Comparison of ENCODE assay signal across 8 cellular contexts in the genomic region with DNA sequence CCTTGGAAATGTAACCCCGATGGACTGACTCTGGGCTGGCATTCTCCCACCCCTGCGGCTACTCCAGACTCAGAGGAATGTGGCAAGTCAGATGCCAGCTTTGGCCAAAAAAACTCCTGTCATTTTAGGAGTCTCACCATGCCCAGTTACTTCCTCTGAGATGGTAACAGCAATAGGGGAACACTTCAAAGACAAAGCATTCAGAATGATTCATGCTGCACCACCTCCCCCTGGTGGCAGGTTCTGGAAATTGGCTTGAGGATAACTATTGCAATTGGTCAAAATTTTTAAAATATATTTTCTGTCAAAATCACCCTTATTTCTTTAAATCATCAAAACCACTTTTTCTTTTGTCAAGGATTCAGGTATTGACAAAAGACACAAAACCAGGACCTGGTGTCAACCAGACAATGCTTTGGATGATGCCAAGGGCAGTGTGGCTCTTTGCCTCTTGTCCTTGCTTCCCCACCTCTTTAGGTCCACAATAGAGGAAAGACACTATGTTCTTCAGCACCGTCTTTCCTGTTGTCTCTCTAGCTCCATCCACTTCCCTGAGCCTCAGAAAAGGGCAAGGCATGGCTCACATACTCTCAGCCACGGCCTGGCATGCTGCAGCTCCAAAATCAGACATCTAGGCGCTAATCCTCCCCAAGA. TPM values are rescaled to one million over a fixed set of nuclear protein-coding genes. Genes with fewer than 3 reads are reported as not detected.
DNase-seq lines count a peak whose midpoint lies in the region; ATAC-seq and TF ChIP-seq lines count a peak whose summit lies in the region.

No MANE protein-coding gene starts in this region.

- no peaks in the 10 kb centered on the region for H3K27me3 ChIP-seq in MG63
- no peaks in the 10 kb centered on the region for H3K27me3 ChIP-seq in RWPE2 (ENCODE audit: insufficient read depth, poor library complexity, severe bottlenecking)
- no peaks in the 10 kb centered on the region for H3K27me3 ChIP-seq in tibial nerve

- intact Hi-C loops in activated T-helper 2 cell treated with anti-CD3 and anti-CD28 coated beads, Interferon-gamma antibody, Interleukin-2, Interleukin-4, amounts not matched to agents 10 μg/mL and 5 μg/mL and 100 μg/mL, durations not matched to agents 14 hours and 24 hours and 36 hours (cut with micrococcal nuclease) = loop anchor here (1.0 to 2.0 kb wide), 3 partner anchors 79 to 122 kb away; a partner anchor contains a TSS

- WGBS in tibial nerve, 2 donors = 63 to 76% methylated on average over 5 of the region's 5 CpGs

- no peak overlapping the region for H3K27ac ChIP-seq in RWPE2 (ENCODE audit: poor library complexity, severe bottlenecking)
- H3K27ac ChIP-seq in tibial nerve = no peak overlapping the region

- ATAC-seq in RWPE2 (ENCODE audit: low read depth) (0 out of 3 replicates have a peak, but pooled peaks have one; percentile 62), omental fat pad (ENCODE audit: low FRiP score) (peak; percentile 78), GM21786 (IDR thresholded peaks at IDR 0.05; ENCODE audit: unreplicated experiment) (no peak)

- no peak for TF ChIP-seq EP300 in tibial nerve (IDR thresholded peaks at IDR 0.05)

- H3K9me3 ChIP-seq in MG63 (no peaks in the 10 kb centered on the region), RWPE2 (ENCODE audit: severe bottlenecking) (no peaks in the 10 kb centered on the region), tibial nerve (no peaks in the 10 kb centered on the region)

- H3K36me3 ChIP-seq in MG63 (peaks cover 42% of the 10 kb centered on the region), RWPE2 (ENCODE audit: low read depth) (peaks cover 52% of the 10 kb centered on the region), tibial nerve (peaks cover 3 to 68% (median 4%) of the 10 kb centered on the region in 3 donors)

- H3K4me3 ChIP-seq in MG63 (no peak overlapping the region), RWPE2 (ENCODE audit: severe bottlenecking) (no peak overlapping the region), fibroblast of villous mesenchyme (ENCODE audit: low read depth, low read length) (no peak overlapping the region), tibial nerve (no peak overlapping the region)

- DNase-seq in Daoy (ENCODE audit: low read depth) (peak; percentile 66), MG63 (peak; percentile 50), RWPE2 (ENCODE audit: low spot score) (no peak), fibroblast of villous mesenchyme (ENCODE audit: low read depth) (peak; percentile 72), omental fat pad (ENCODE audit: low spot score) (peak; percentile 87), tibial nerve (ENCODE audit: low spot score in 2 of 2) (peak; percentile 72 to 91)
- peak; percentile 56 for DNase-seq in activated T-helper 2 cell treated with anti-CD3 and anti-CD28 coated beads, Interferon-gamma antibody, Interleukin-2, Interleukin-4, amounts not matched to agents 10 μg/mL and 5 μg/mL and 100 μg/mL, durations not matched to agents 14 hours and 24 hours and 36 hours (ENCODE audit: low spot score)

- no peaks in the 10 kb centered on the region for H3K27me3 Mint-ChIP-seq in activated T-helper 2 cell treated with anti-CD3 and anti-CD28 coated beads, Interferon-gamma antibody, Interleukin-2, Interleukin-4, amounts not matched to agents 10 μg/mL and 5 μg/mL and 100 μg/mL, durations not matched to agents 14 hours and 24 hours and 36 hours (ENCODE audit: low read depth)

- H3K36me3 Mint-ChIP-seq in activated T-helper 2 cell treated with anti-CD3 and anti-CD28 coated beads, Interferon-gamma antibody, Interleukin-2, Interleukin-4, amounts not matched to agents 10 μg/mL and 5 μg/mL and 100 μg/mL, durations not matched to agents 14 hours and 24 hours and 36 hours (ENCODE audit: low read depth) = peaks cover 40% of the 10 kb centered on the region

- no peaks in the 10 kb centered on the region for H3K9me3 Mint-ChIP-seq in activated T-helper 2 cell treated with anti-CD3 and anti-CD28 coated beads, Interferon-gamma antibody, Interleukin-2, Interleukin-4, amounts not matched to agents 10 μg/mL and 5 μg/mL and 100 μg/mL, durations not matched to agents 14 hours and 24 hours and 36 hours

- TF ChIP-seq CTCF in RWPE2 (IDR thresholded peaks at IDR 0.05; ENCODE audit: poor library complexity, severe bottlenecking) = peak; percentile 91
- peak; percentile 90 for TF ChIP-seq CTCF in fibroblast of villous mesenchyme (IDR thresholded peaks at IDR 0.05; ENCODE audit: insufficient read depth, low read depth, low read length)
- peak in 2 of 3 donors; percentile 54 to 76 for TF ChIP-seq CTCF in omental fat pad (IDR thresholded peaks at IDR 0.05)
- peak; percentile 69 to 91 (median 79) for TF ChIP-seq CTCF in tibial nerve (IDR thresholded peaks at IDR 0.05)

- no peaks in the 10 kb centered on the region for H3K4me1 ChIP-seq in RWPE2 (ENCODE audit: insufficient read depth, poor library complexity, severe bottlenecking)
- H3K4me1 ChIP-seq in tibial nerve = no peaks in the 10 kb centered on the region

- no peak overlapping the region for H3K27ac Mint-ChIP-seq in activated T-helper 2 cell treated with anti-CD3 and anti-CD28 coated beads, Interferon-gamma antibody, Interleukin-2, Interleukin-4, amounts not matched to agents 10 μg/mL and 5 μg/mL and 100 μg/mL, durations not matched to agents 14 hours and 24 hours and 36 hours

- H3K4me3 Mint-ChIP-seq in activated T-helper 2 cell treated with anti-CD3 and anti-CD28 coated beads, Interferon-gamma antibody, Interleukin-2, Interleukin-4, amounts not matched to agents 10 μg/mL and 5 μg/mL and 100 μg/mL, durations not matched to agents 14 hours and 24 hours and 36 hours (ENCODE audit: low read depth) = no peak overlapping the region

- H3K4me1 Mint-ChIP-seq in activated T-helper 2 cell treated with anti-CD3 and anti-CD28 coated beads, Interferon-gamma antibody, Interleukin-2, Interleukin-4, amounts not matched to agents 10 μg/mL and 5 μg/mL and 100 μg/mL, durations not matched to agents 14 hours and 24 hours and 36 hours (ENCODE audit: low read depth) = peaks cover 3% of the 10 kb centered on the region

- TF ChIP-seq POLR2A in tibial nerve (IDR thresholded peaks at IDR 0.05) = no peak

RNA-seq across cellular contexts. Expression of a gene that starts 9.9 kb away (rescaled TPM):
- 33.6 and 44.3 TPM in 2 replicates for total RNA-seq in Daoy (2014; rRNA removed; shearing (Covaris generic))
- total RNA-seq in MG63 (2014; rRNA removed; shearing (Covaris generic); ENCODE audit: low replicate concordance) = 6.3 and 14.2 TPM in 2 replicates
- 41.2 TPM in 2 replicates for total RNA-seq in activated T-helper 2 cell treated with anti-CD3 and anti-CD28 coated beads, Interferon-gamma antibody, Interleukin-2, Interleukin-4, amounts not matched to agents 10 μg/mL and 5 μg/mL and 100 μg/mL, durations not matched to agents 14 hours and 24 hours and 36 hours
- total RNA-seq in fibroblast of villous mesenchyme = 6.1 and 14.2 TPM in 2 replicates
- total RNA-seq in omental fat pad = 1 to 10 TPM in 1 of 4 donors, under 1 TPM in 2, not detected in 1; 0.28 to 1.7 (median 0.63) TPM
- total RNA-seq in tibial nerve = under 1 TPM in 3 of 4 donors, not detected in 1; 0.66 to 0.98 (median 0.90) TPM

RNA-seq across cellular contexts. Expression of a gene that starts 47.8 kb away (rescaled TPM):
- not detected in 2 replicates for total RNA-seq in Daoy (2014; rRNA removed; shearing (Covaris generic))
- not detected in 2 replicates for total RNA-seq in MG63 (2014; rRNA removed; shearing (Covaris generic); ENCODE audit: low replicate concordance)
- total RNA-seq in activated T-helper 2 cell treated with anti-CD3 and anti-CD28 coated beads, Interferon-gamma antibody, Interleukin-2, Interleukin-4, amounts not matched to agents 10 μg/mL and 5 μg/mL and 100 μg/mL, durations not matched to agents 14 hours and 24 hours and 36 hours = not detected in 2 replicates
- total RNA-seq in fibroblast of villous mesenchyme = not detected in 2 replicates
- 10 to 100 TPM in 3 of 4 donors, 1 to 10 TPM in 1; 1.7 to 47.3 (median 13.5) TPM for total RNA-seq in omental fat pad
- under 1 TPM in 2 of 4 donors, not detected in 2; 0.20 to 0.21 TPM for total RNA-seq in tibial nerve
